ENCODE assay signal across 18 cellular contexts in genomic region chr19:39483141-39483540, GRCh38. TPM values are rescaled to one million over a fixed set of nuclear protein-coding genes. Genes with fewer than 3 reads are reported as not detected.
DNase-seq lines count a peak whose midpoint lies in the region; ATAC-seq, FAIRE-seq and TF ChIP-seq lines count a peak whose summit lies in the region.
"Had no signal": no experiment of that assay in that cellular context is flagged by ENCODE, and none has a peak within 500 bp of the region (broad histone marks: within the 10 kb centered on the region; RNA-seq: fewer than 3 reads in every experiment).

No MANE protein-coding gene starts in this region.

- H3K4me1 Mint-ChIP-seq in activated naive CD4-positive, alpha-beta T cell treated with anti-CD3 and anti-CD28 coated beads for 36 hours (ENCODE audit: low read depth), result peaks cover 27% of the 10 kb centered on the region
- peaks cover 41% of the 10 kb centered on the region for H3K4me1 Mint-ChIP-seq in stimulated activated effector memory CD8-positive, alpha-beta T cell treated with anti-CD3 and anti-CD28 coated beads, Interleukin-12 subunit alpha, Interleukin-12 subunit beta, amount 100 ng/mL, for 72 hours

- H3K9me3 Mint-ChIP-seq in activated naive CD4-positive, alpha-beta T cell treated with anti-CD3 and anti-CD28 coated beads for 36 hours, result no peaks in the 10 kb centered on the region
- H3K9me3 Mint-ChIP-seq in stimulated activated effector memory CD8-positive, alpha-beta T cell treated with anti-CD3 and anti-CD28 coated beads, Interleukin-12 subunit alpha, Interleukin-12 subunit beta, amount 100 ng/mL, for 72 hours, result no peaks in the 10 kb centered on the region
- H3K9me3 Mint-ChIP-seq: dendritic cell treated with granulocyte-macrophage colony-stimulating factor and Interleukin-4, amounts not matched to agents 40 ng/mL and 50 ng/mL, for 4 days had no signal

- TF ChIP-seq EP300 in K562 (IDR thresholded peaks at IDR 0.05; ENCODE audit: low read length), result no peak

- H3K27ac ChIP-seq in K562 (ENCODE audit: extremely low read depth, low read depth, low read length), result no peak overlapping the region
- H3K27ac ChIP-seq in upper lobe of right lung, result no peak overlapping the region
- no peak overlapping the region for H3K27ac ChIP-seq in lower lobe of right lung
- H3K27ac ChIP-seq: gastrocnemius medialis had no signal

- 0 out of 2 replicates have a peak, but pooled peaks cover 9% of the 10 kb centered on the region for H4K20me1 ChIP-seq in K562 (replicated peaks; ENCODE audit: control insufficient read depth, insufficient read depth, low read length)

- H3K9me1 ChIP-seq in K562 (ENCODE audit: control insufficient read depth, insufficient read depth, low read length), result no peaks in the 10 kb centered on the region

- intact Hi-C loops in activated naive CD4-positive, alpha-beta T cell treated with anti-CD3 and anti-CD28 coated beads for 36 hours (cut with micrococcal nuclease), result no loop called here
- intact Hi-C loops in K562 (cut with micrococcal nuclease) (loop anchor here (5.0 kb wide), 1 partner anchor 36 kb away; the partner anchor contains the start of gene SUPT5H), upper lobe of right lung (cut with DNase I) (no loop called here), lower lobe of right lung (cut with DNase I) (no loop called here)

- H3K27me3 ChIP-seq in K562 (ENCODE audit: control insufficient read depth in 2 of 2, insufficient read depth in 2 of 2, low read length in 2 of 2), result no peaks in the 10 kb centered on the region
- no peaks in the 10 kb centered on the region for H3K27me3 ChIP-seq in upper lobe of right lung
- no peaks in the 10 kb centered on the region for H3K27me3 ChIP-seq in lower lobe of right lung (ENCODE audit: low read depth)
- H3K27me3 ChIP-seq: gastrocnemius medialis had no signal

- no TSS peak for BruUV-seq in K562 (replicated peaks; lab: Mats Ljungman, UMichigan)

- no peak overlapping the region for H2AFZ ChIP-seq in K562 (ENCODE audit: low read depth, low read length)

- no peak for DNase-seq in activated naive CD4-positive, alpha-beta T cell treated with anti-CD3 and anti-CD28 coated beads for 36 hours
- no peak for DNase-seq in activated naive CD4-positive, alpha-beta T cell treated with Interleukin-2 at 50 U/mL for 16 hours
- DNase-seq in NCI-H82 treated with DMSO at 0.1 percent for 48 hours (lab: John Stamatoyannopoulos, UW; ENCODE audit: unreplicated experiment) (peak; percentile 99), K562 (ENCODE audit: extremely low read depth in 1 of 4, low spot score in 3 of 4) (no peak), AML-193 (lab: John Stamatoyannopoulos, UW) (no peak), upper lobe of right lung (no peak), lower lobe of right lung (no peak)
- DNase-seq in stimulated activated effector memory CD8-positive, alpha-beta T cell treated with anti-CD3 and anti-CD28 coated beads, Interleukin-12 subunit alpha, Interleukin-12 subunit beta, amount 100 ng/mL, for 72 hours (ENCODE audit: low spot score in 2 of 2), result no peak
- DNase-seq: activated CD4-positive, alpha-beta T cell treated with anti-CD3 and anti-CD28 coated beads, Interleukin-2, amount 50 U/mL, for 48 hours; activated gamma-delta T cell; gastrocnemius medialis; NCI-H2081 treated with DMSO at 0.1 percent for 48 hours; NCI-H748 treated with DMSO at 0.1 percent for 48 hours had no signal

- ATAC-seq in K562 (no peak), upper lobe of right lung (no peak), lower lobe of right lung (no peak)
- no peak for ATAC-seq in stimulated activated effector memory CD8-positive, alpha-beta T cell treated with anti-CD3 and anti-CD28 coated beads, Interleukin-12 subunit alpha, Interleukin-12 subunit beta, amount 100 ng/mL, for 72 hours
- ATAC-seq: gastrocnemius medialis, Panc1, SK-N-SH treated with all-trans-retinoic acid at 6 μM for 48 hours had no signal

- POLR2A ChIA-PET in K562 (lab: Yijun Ruan, JAX), result interaction anchor here (1.0 kb wide), 1 partner anchor 9 kb away, joined by 3 read pairs; no protein-coding TSS in a partner anchor

- H3K36me3 ChIP-seq in K562 (ENCODE audit: control insufficient read depth, insufficient read depth, low read length) (peaks cover 62% of the 10 kb centered on the region), upper lobe of right lung (peaks cover 42% of the 10 kb centered on the region), lower lobe of right lung (peaks cover 50% of the 10 kb centered on the region)

- no peak for TF ChIP-seq RAD21 in K562 (CRISPR knock-in tag; conservative IDR thresholded peaks at IDR 0.05 in 1 of 2, IDR thresholded peaks at IDR 0.05 in 1 of 2)

- 70% methylated on average over 1 of the region's 6 CpGs for WGBS in K562 (ENCODE audit: insufficient coverage, low coverage, missing lambda C conversion rate)

- H3K4me1 ChIP-seq in K562 (replicated peaks in 1 of 2; ENCODE audit: control insufficient read depth in 2 of 2, insufficient read depth in 2 of 2, low read length in 2 of 2) (peaks cover 10 to 17% of the 10 kb centered on the region in 2 experiments; a peak in 4 of 5 replicates), upper lobe of right lung (peaks cover 17% of the 10 kb centered on the region), lower lobe of right lung (peaks cover 21% of the 10 kb centered on the region)

- peak overlapping the region in 1 of 2 experiments; percentile 21; a peak in 1 of 4 replicates for H3K9ac ChIP-seq in K562 (ENCODE audit: insufficient read depth in 1 of 2, low read depth in 2 of 2, low read length in 2 of 2)

- no peaks in the 10 kb centered on the region for H3K9me3 ChIP-seq in K562 (replicated peaks; ENCODE audit: control insufficient read depth, insufficient read depth, low read depth, low read length)
- H3K9me3 ChIP-seq in upper lobe of right lung, result no peaks in the 10 kb centered on the region
- H3K9me3 ChIP-seq in lower lobe of right lung, result no peaks in the 10 kb centered on the region
- H3K9me3 ChIP-seq: gastrocnemius medialis had no signal

- in situ Hi-C loops in K562 (cut with MboI), result no loop called here

- peaks cover 35% of the 10 kb centered on the region for H3K79me2 ChIP-seq in K562 (ENCODE audit: control insufficient read depth, insufficient read depth, low read length)

- TF ChIP-seq CTCF in K562 (IDR thresholded peaks at IDR 0.05 in 2 of 3, conservative IDR thresholded peaks at IDR 0.05 in 1 of 3; ENCODE audit: insufficient read depth in 2 of 3, low read depth in 1 of 3, low read length in 3 of 3), result no peak
- no peak for TF ChIP-seq CTCF in upper lobe of right lung (IDR thresholded peaks at IDR 0.05)
- no peak for TF ChIP-seq CTCF in lower lobe of right lung (IDR thresholded peaks at IDR 0.05)

- CTCF ChIA-PET in activated naive CD4-positive, alpha-beta T cell treated with anti-CD3 and anti-CD28 coated beads for 36 hours (lab: Charles Lee), result interaction anchor here (0.7 to 1.3 kb wide), 2 partner anchors 20 to 49 kb away, joined by 3 to 4 read pairs; partner anchors contain the start of gene EID2B
- CTCF ChIA-PET in K562 (lab: Yijun Ruan, JAX; ENCODE audit: low intra/inter-chr PET ratio), result no interaction called here

- no peak overlapping the region for H3K27ac Mint-ChIP-seq in activated naive CD4-positive, alpha-beta T cell treated with anti-CD3 and anti-CD28 coated beads for 36 hours
- H3K27ac Mint-ChIP-seq in stimulated activated effector memory CD8-positive, alpha-beta T cell treated with anti-CD3 and anti-CD28 coated beads, Interleukin-12 subunit alpha, Interleukin-12 subunit beta, amount 100 ng/mL, for 72 hours, result no peak overlapping the region
- H3K27ac Mint-ChIP-seq: dendritic cell treated with granulocyte-macrophage colony-stimulating factor and Interleukin-4, amounts not matched to agents 40 ng/mL and 50 ng/mL, for 4 days had no signal

- peak overlapping the region; percentile 41 for H3K4me3 Mint-ChIP-seq in activated naive CD4-positive, alpha-beta T cell treated with anti-CD3 and anti-CD28 coated beads for 36 hours
- H3K4me3 Mint-ChIP-seq in stimulated activated effector memory CD8-positive, alpha-beta T cell treated with anti-CD3 and anti-CD28 coated beads, Interleukin-12 subunit alpha, Interleukin-12 subunit beta, amount 100 ng/mL, for 72 hours, result peak overlapping the region; percentile 81
- H3K4me3 Mint-ChIP-seq: dendritic cell treated with granulocyte-macrophage colony-stimulating factor and Interleukin-4, amounts not matched to agents 40 ng/mL and 50 ng/mL, for 4 days had no signal

- H3K27me3 Mint-ChIP-seq in activated naive CD4-positive, alpha-beta T cell treated with anti-CD3 and anti-CD28 coated beads for 36 hours (ENCODE audit: low read depth), result no peaks in the 10 kb centered on the region
- H3K27me3 Mint-ChIP-seq: dendritic cell treated with granulocyte-macrophage colony-stimulating factor and Interleukin-4, amounts not matched to agents 40 ng/mL and 50 ng/mL, for 4 days had no signal

- FAIRE-seq in K562 (lab: Jason Lieb, UNC), result peak; percentile 54
- FAIRE-seq: GM12892, TTC549 had no signal

- no peak for TF ChIP-seq POLR2A in K562 (conservative IDR thresholded peaks at IDR 0.05)

- H3K4me2 ChIP-seq in K562 (ENCODE audit: insufficient read depth, low read length), result no peak overlapping the region

- H3K4me3 ChIP-seq in K562 (no peak overlapping the region), upper lobe of right lung (no peak overlapping the region), lower lobe of right lung (no peak overlapping the region)
- H3K4me3 ChIP-seq: gastrocnemius medialis had no signal

- H3K36me3 Mint-ChIP-seq in activated naive CD4-positive, alpha-beta T cell treated with anti-CD3 and anti-CD28 coated beads for 36 hours (ENCODE audit: low read depth), result peaks cover 22% of the 10 kb centered on the region
- peaks cover 68% of the 10 kb centered on the region for H3K36me3 Mint-ChIP-seq in stimulated activated effector memory CD8-positive, alpha-beta T cell treated with anti-CD3 and anti-CD28 coated beads, Interleukin-12 subunit alpha, Interleukin-12 subunit beta, amount 100 ng/mL, for 72 hours

RNA-seq across cellular contexts. Expression of gene TIMM50, which starts 2.5 kb away (rescaled TPM):
- 100 to 1,000 TPM; 103 to 107 TPM for total RNA-seq in activated naive CD4-positive, alpha-beta T cell treated with anti-CD3 and anti-CD28 coated beads for 36 hours
- total RNA-seq in K562 (2011; cell fraction: chromatin; rRNA removed; ENCODE audit: low replicate concordance), result 133 and 241 TPM in 2 replicates
- total RNA-seq in K562 (2011; cell fraction: nucleolus; rRNA removed), result 181 and 193 TPM in 2 replicates
- 161 and 168 TPM in 2 replicates for total RNA-seq in K562 (2011; cell fraction: nucleoplasm; rRNA removed)
- total RNA-seq in K562 (2014; rRNA removed) (221 and 239 TPM in 2 replicates), K562 (2014; rRNA removed; fragmentation: Illumina TruSeq; extraction: Trizol) (81.4 and 94.9 TPM in 2 replicates), K562 (2015; rRNA removed; fragmentation: Illumina TruSeq; extraction: Trizol) (145 and 148 TPM in 2 replicates), K562 (2021) (214 and 221 TPM in 2 replicates), upper lobe of right lung (43.9 TPM), lower lobe of right lung (44.0 TPM)
- polyA plus RNA-seq in K562 (2011; rRNA removed) (166 and 170 TPM in 2 replicates), K562 (2014; fragmentation: Illumina TruSeq; extraction: Trizol) (157 and 181 TPM in 2 replicates), K562 (2014; fragmentation: Nextera tagmentation; extraction: Ambion mirVana) (10 to 100 TPM; 28.3 to 55.4 TPM), K562 (2014; rRNA removed) (221 and 228 TPM in 2 replicates)
- polyA plus RNA-seq in K562 (2011; cell fraction: cytosol; rRNA removed), result 245 and 333 TPM in 2 replicates
- 158 and 195 TPM in 2 replicates for polyA plus RNA-seq in K562 (2011; cell fraction: nucleus; rRNA removed)
- 135 and 190 TPM in 2 replicates for polyA plus RNA-seq in K562 (2012)
- 114 and 139 TPM in 2 replicates for polyA minus RNA-seq in K562 (2011; rRNA and poly(A)+ RNA removed)
- polyA minus RNA-seq in K562 (2011; cell fraction: cytosol; rRNA and poly(A)+ RNA removed), result 106 and 111 TPM in 2 replicates
- 45.2 and 70.6 TPM in 2 replicates for polyA minus RNA-seq in K562 (2011; cell fraction: nucleus; rRNA and poly(A)+ RNA removed)

RNA-seq across cellular contexts. Expression of gene DLL3, which starts 15.6 kb away (rescaled TPM):
- total RNA-seq in activated naive CD4-positive, alpha-beta T cell treated with anti-CD3 and anti-CD28 coated beads for 36 hours, result under 1 TPM; 0.74 to 0.79 TPM
- total RNA-seq in K562 (2011; cell fraction: chromatin; rRNA removed; ENCODE audit: low replicate concordance), result 0.56 and 1.8 TPM in 2 replicates
- 2.0 and 2.5 TPM in 2 replicates for total RNA-seq in K562 (2011; cell fraction: nucleolus; rRNA removed)
- 2.1 TPM in 2 replicates for total RNA-seq in K562 (2011; cell fraction: nucleoplasm; rRNA removed)
- 5.4 and 5.5 TPM in 2 replicates for total RNA-seq in K562 (2014; rRNA removed)
- total RNA-seq in K562 (2014; rRNA removed; fragmentation: Illumina TruSeq; extraction: Trizol), result 1.1 TPM in 2 replicates
- total RNA-seq in K562 (2015; rRNA removed; fragmentation: Illumina TruSeq; extraction: Trizol), result 0.80 and 1.1 TPM in 2 replicates
- 2.5 and 3.4 TPM in 2 replicates for total RNA-seq in K562 (2021)
- polyA plus RNA-seq in K562 (2011; rRNA removed), result 2.1 and 2.5 TPM in 2 replicates
- 3.2 and 6.3 TPM in 2 replicates for polyA plus RNA-seq in K562 (2011; cell fraction: cytosol; rRNA removed)
- polyA plus RNA-seq in K562 (2011; cell fraction: nucleus; rRNA removed), result 2.0 TPM in 2 replicates
- 1.3 and 2.0 TPM in 2 replicates for polyA plus RNA-seq in K562 (2012)
- polyA plus RNA-seq in K562 (2014; fragmentation: Illumina TruSeq; extraction: Trizol), result 0.53 and 0.92 TPM in 2 replicates
- 1 to 10 TPM in 1 of 2 experiments, under 1 TPM in 1; 0.92 to 1.2 TPM for polyA plus RNA-seq in K562 (2014; fragmentation: Nextera tagmentation; extraction: Ambion mirVana)
- 5.2 and 6.3 TPM in 2 replicates for polyA plus RNA-seq in K562 (2014; rRNA removed)
- 0.39 and 0.63 TPM in 2 replicates for polyA minus RNA-seq in K562 (2011; rRNA and poly(A)+ RNA removed)
- polyA minus RNA-seq in K562 (2011; cell fraction: cytosol; rRNA and poly(A)+ RNA removed), result 0.86 and 1.1 TPM in 2 replicates
- 0.94 and 1.4 TPM in 2 replicates for polyA minus RNA-seq in K562 (2011; cell fraction: nucleus; rRNA and poly(A)+ RNA removed)
- not detected for total RNA-seq in upper lobe of right lung
- total RNA-seq in lower lobe of right lung, result not detected
- total RNA-seq: gastrocnemius medialis had no signal

RNA-seq across cellular contexts. Expression of gene SELENOV, which starts 31.8 kb away (rescaled TPM):
- not detected for total RNA-seq in activated naive CD4-positive, alpha-beta T cell treated with anti-CD3 and anti-CD28 coated beads for 36 hours
- 0.25 TPM in 1 of 2 replicates, not detected in the other for total RNA-seq in K562 (2011; cell fraction: chromatin; rRNA removed; ENCODE audit: low replicate concordance)
- total RNA-seq in K562 (2011; cell fraction: nucleolus; rRNA removed), result 0.50 TPM in 1 of 2 replicates, not detected in the other
- total RNA-seq in K562 (2011; cell fraction: nucleoplasm; rRNA removed), result 0.84 and 0.95 TPM in 2 replicates
- not detected in 2 replicates for total RNA-seq in K562 (2014; rRNA removed)
- not detected in 2 replicates for total RNA-seq in K562 (2014; rRNA removed; fragmentation: Illumina TruSeq; extraction: Trizol)
- total RNA-seq in K562 (2015; rRNA removed; fragmentation: Illumina TruSeq; extraction: Trizol), result not detected in 2 replicates
- 0.09 and 0.20 TPM in 2 replicates for total RNA-seq in K562 (2021)
- 0.15 TPM in 1 of 2 replicates, not detected in the other for polyA plus RNA-seq in K562 (2011; rRNA removed)
- 0.03 TPM in 1 of 2 replicates, not detected in the other for polyA plus RNA-seq in K562 (2011; cell fraction: cytosol; rRNA removed)
- 0.10 and 0.18 TPM in 2 replicates for polyA plus RNA-seq in K562 (2011; cell fraction: nucleus; rRNA removed)
- 0.06 and 0.26 TPM in 2 replicates for polyA plus RNA-seq in K562 (2012)
- polyA plus RNA-seq in K562 (2014; fragmentation: Illumina TruSeq; extraction: Trizol), result 0.08 and 0.09 TPM in 2 replicates
- polyA plus RNA-seq in K562 (2014; fragmentation: Nextera tagmentation; extraction: Ambion mirVana), result under 1 TPM; 0.04 to 0.06 TPM
- polyA plus RNA-seq in K562 (2014; rRNA removed), result 0.05 TPM in 1 of 2 replicates, not detected in the other
- not detected in 2 replicates for polyA minus RNA-seq in K562 (2011; rRNA and poly(A)+ RNA removed)
- not detected in 2 replicates for polyA minus RNA-seq in K562 (2011; cell fraction: cytosol; rRNA and poly(A)+ RNA removed)
- not detected in 2 replicates for polyA minus RNA-seq in K562 (2011; cell fraction: nucleus; rRNA and poly(A)+ RNA removed)
- total RNA-seq in upper lobe of right lung, result not detected
- total RNA-seq in lower lobe of right lung, result not detected
- total RNA-seq: gastrocnemius medialis had no signal

RNA-seq across cellular contexts. Expression of gene SUPT5H, which starts 37.8 kb away (rescaled TPM):
- total RNA-seq in activated naive CD4-positive, alpha-beta T cell treated with anti-CD3 and anti-CD28 coated beads for 36 hours, result 100 to 1,000 TPM; 129 to 139 TPM
- total RNA-seq in K562 (2011; cell fraction: chromatin; rRNA removed; ENCODE audit: low replicate concordance), result 330 and 539 TPM in 2 replicates
- 230 and 249 TPM in 2 replicates for total RNA-seq in K562 (2011; cell fraction: nucleolus; rRNA removed)
- 271 and 280 TPM in 2 replicates for total RNA-seq in K562 (2011; cell fraction: nucleoplasm; rRNA removed)
- total RNA-seq in K562 (2014; rRNA removed), result 64.1 and 68.6 TPM in 2 replicates
- 29.4 and 34.5 TPM in 2 replicates for total RNA-seq in K562 (2014; rRNA removed; fragmentation: Illumina TruSeq; extraction: Trizol)
- 35.9 and 36.9 TPM in 2 replicates for total RNA-seq in K562 (2015; rRNA removed; fragmentation: Illumina TruSeq; extraction: Trizol)
- total RNA-seq in K562 (2021), result 73.4 and 85.9 TPM in 2 replicates
- polyA plus RNA-seq in K562 (2011; rRNA removed), result 27.6 and 58.9 TPM in 2 replicates
- polyA plus RNA-seq in K562 (2011; cell fraction: cytosol; rRNA removed), result 37.3 and 38.8 TPM in 2 replicates
- polyA plus RNA-seq in K562 (2011; cell fraction: nucleus; rRNA removed), result 208 and 227 TPM in 2 replicates
- polyA plus RNA-seq in K562 (2012), result 93.1 and 112 TPM in 2 replicates
- polyA plus RNA-seq in K562 (2014; fragmentation: Illumina TruSeq; extraction: Trizol), result 68.9 and 70.5 TPM in 2 replicates
- 10 to 100 TPM; 13.3 to 18.8 TPM for polyA plus RNA-seq in K562 (2014; fragmentation: Nextera tagmentation; extraction: Ambion mirVana)
- 50.2 and 75.6 TPM in 2 replicates for polyA plus RNA-seq in K562 (2014; rRNA removed)
- polyA minus RNA-seq in K562 (2011; rRNA and poly(A)+ RNA removed), result 37.0 and 51.5 TPM in 2 replicates
- polyA minus RNA-seq in K562 (2011; cell fraction: cytosol; rRNA and poly(A)+ RNA removed), result 42.2 and 42.6 TPM in 2 replicates
- polyA minus RNA-seq in K562 (2011; cell fraction: nucleus; rRNA and poly(A)+ RNA removed), result 36.1 and 56.9 TPM in 2 replicates
- 98.4 TPM for total RNA-seq in upper lobe of right lung
- total RNA-seq in lower lobe of right lung, result 108 TPM

RNA-seq across cellular contexts. Expression of gene RPS16, which starts 47.4 kb away (rescaled TPM):
- total RNA-seq in activated naive CD4-positive, alpha-beta T cell treated with anti-CD3 and anti-CD28 coated beads for 36 hours, result 1,000 to 10,000 TPM; 4,195 to 4,327 TPM
- total RNA-seq in K562 (2011; cell fraction: chromatin; rRNA removed; ENCODE audit: low replicate concordance), result 222 and 453 TPM in 2 replicates
- 784 and 1,002 TPM in 2 replicates for total RNA-seq in K562 (2011; cell fraction: nucleolus; rRNA removed)
- 878 and 1,583 TPM in 2 replicates for total RNA-seq in K562 (2011; cell fraction: nucleoplasm; rRNA removed)
- total RNA-seq in K562 (2014; rRNA removed) (2,011 and 2,125 TPM in 2 replicates), K562 (2014; rRNA removed; fragmentation: Illumina TruSeq; extraction: Trizol) (82.6 and 146 TPM in 2 replicates), K562 (2015; rRNA removed; fragmentation: Illumina TruSeq; extraction: Trizol) (114 and 137 TPM in 2 replicates), K562 (2021) (3,072 and 3,267 TPM in 2 replicates), upper lobe of right lung (1,446 TPM), lower lobe of right lung (1,586 TPM)
- polyA plus RNA-seq in K562 (2011; rRNA removed) (1,618 and 2,255 TPM in 2 replicates), K562 (2014; fragmentation: Illumina TruSeq; extraction: Trizol) (2,204 and 2,973 TPM in 2 replicates), K562 (2014; fragmentation: Nextera tagmentation; extraction: Ambion mirVana) (1,000 to 10,000 TPM; 2,545 to 3,175 TPM), K562 (2014; rRNA removed) (3,400 and 3,671 TPM in 2 replicates)
- polyA plus RNA-seq in K562 (2011; cell fraction: cytosol; rRNA removed), result 6,767 and 7,935 TPM in 2 replicates
- polyA plus RNA-seq in K562 (2011; cell fraction: nucleus; rRNA removed), result 1,399 and 1,697 TPM in 2 replicates
- polyA plus RNA-seq in K562 (2012), result 3,974 and 4,107 TPM in 2 replicates
- 1,356 and 1,489 TPM in 2 replicates for polyA minus RNA-seq in K562 (2011; rRNA and poly(A)+ RNA removed)
- polyA minus RNA-seq in K562 (2011; cell fraction: cytosol; rRNA and poly(A)+ RNA removed), result 1,901 and 2,445 TPM in 2 replicates
- 274 and 520 TPM in 2 replicates for polyA minus RNA-seq in K562 (2011; cell fraction: nucleus; rRNA and poly(A)+ RNA removed)
